8 cellular contexts compared by ENCODE assay signal in genomic region chrX:107776649-107777535, GRCh38. TPM values are rescaled to one million over a fixed set of nuclear protein-coding genes. Genes with fewer than 3 reads are reported as not detected.
DNase-seq lines count a peak whose midpoint lies in the region; ATAC-seq and TF ChIP-seq lines count a peak whose summit lies in the region.

No MANE protein-coding gene starts in this region.

- POLR2A ChIA-PET in GM10248 (lab: Yijun Ruan, JAX), result no interaction called here

- H3K4me1 Mint-ChIP-seq in type B pancreatic cell (ENCODE audit: unreplicated experiment), result peaks cover 8% of the 10 kb centered on the region

- peaks cover 16% of the 10 kb centered on the region for H3K27me3 ChIP-seq in adrenal gland

- ATAC-seq in HG02642 (IDR thresholded peaks at IDR 0.05; ENCODE audit: poor library complexity, unreplicated experiment) (peak; percentile 77), left cardiac atrium (peak; percentile 77 to 81)

- H3K36me3 Mint-ChIP-seq in type B pancreatic cell, result no peaks in the 10 kb centered on the region

- no peaks in the 10 kb centered on the region for H3K36me3 ChIP-seq in adrenal gland (replicated peaks in 1 of 2)

- no peaks in the 10 kb centered on the region for H3K9me3 Mint-ChIP-seq in type B pancreatic cell

- H3K9me3 ChIP-seq in adrenal gland (replicated peaks in 1 of 3), result no peaks in the 10 kb centered on the region

- H3K4me3 ChIP-seq in adrenal gland, result peak overlapping the region in 1 of 4 donors; percentile 69

- peak overlapping the region; percentile 12 for H3K27ac Mint-ChIP-seq in type B pancreatic cell

- peak overlapping the region; percentile 86 for H3K4me3 Mint-ChIP-seq in type B pancreatic cell

- DNase-seq in GM10248 (ENCODE audit: extremely low spot score) (peak; percentile 76), NCI-H1105 treated with DMSO at 0.1 percent for 48 hours (lab: John Stamatoyannopoulos, UW) (peak; percentile 74), SW 1271 (lab: John Stamatoyannopoulos, UW) (peak; percentile 32 to 61), adrenal gland (peak; percentile 82 to 96 (median 90)), left cardiac atrium (peak; percentile 85), posterior cingulate gyrus (peak; percentile 40 to 95 (median 72)), type B pancreatic cell (ENCODE audit: extremely low spot score, unreplicated experiment) (no peak)

- peaks cover 40% of the 10 kb centered on the region for H3K27me3 Mint-ChIP-seq in type B pancreatic cell

- peak overlapping the region in 4 of 5 donors; percentile 72 to 89 (median 80) for H3K27ac ChIP-seq in adrenal gland

- TF ChIP-seq CTCF in GM10248 (IDR thresholded peaks at IDR 0.05; ENCODE audit: control extremely low read depth, extremely low read depth, low read depth, missing control alignments) (peak; percentile 40), adrenal gland (IDR thresholded peaks at IDR 0.05) (peak; percentile 47 to 90 (median 84)), type B pancreatic cell (conservative IDR thresholded peaks at IDR 0.05) (peak; percentile 81)

- intact Hi-C loops in adrenal gland (cut with DNase I) (loop anchor here (5.0 to 10.0 kb wide), 4 partner anchors 60 to 112 kb away; no protein-coding TSS in a partner anchor), left cardiac atrium (cut with DNase I) (loop anchor here (2.0 to 5.0 kb wide), 3 partner anchors 60 to 118 kb away; no protein-coding TSS in a partner anchor), posterior cingulate gyrus (cut with DNase I) (loop anchor here (1.0 kb wide), 1 partner anchor 118 kb away; no protein-coding TSS in a partner anchor)

- peak in 1 of 2 donors; percentile 47 for TF ChIP-seq POLR2A in adrenal gland (IDR thresholded peaks at IDR 0.05)

- 4 to 16% (median 12%) methylated on average over 15 to 20 of the region's 20 CpGs for WGBS in adrenal gland, 4 donors

- CTCF ChIA-PET in GM10248 (lab: Yijun Ruan, JAX), result interaction anchor here (0.7 to 9.4 kb wide), 29 partner anchors 9 to 879 kb away, joined by 3 to 222 read pairs (median 4); partner anchors contain the start of genes PRPS1 and RIPPLY1

- H3K4me1 ChIP-seq in adrenal gland (replicated peaks in 1 of 2), result no peaks in the 10 kb centered on the region

RNA-seq across cellular contexts. Expression of gene NCBP2L, which starts 0.6 kb away (rescaled TPM):
- total RNA-seq in adrenal gland (1 to 10 TPM in 6 of 8 donors, under 1 TPM in 2; 0.26 to 3.5 (median 1.3) TPM), left cardiac atrium (not detected), type B pancreatic cell (ENCODE audit: low replicate concordance) (not detected in 2 replicates)
- 1 to 10 TPM in 1 of 3 donors, under 1 TPM in 2; 0.40 to 2.3 (median 0.91) TPM for polyA plus RNA-seq in adrenal gland

RNA-seq across cellular contexts. Expression of gene TSC22D3, which starts 1.3 kb away (rescaled TPM):
- 100 to 1,000 TPM; 191 to 474 (median 379) TPM for total RNA-seq in adrenal gland
- 100 to 1,000 TPM; 132 to 226 (median 146) TPM for polyA plus RNA-seq in adrenal gland
- 100 to 1,000 TPM in 1 of 2 donors, 10 to 100 TPM in 1; 56.2 to 119 TPM for total RNA-seq in left cardiac atrium
- 21.0 and 34.2 TPM in 2 replicates for total RNA-seq in type B pancreatic cell (ENCODE audit: low replicate concordance)

RNA-seq across cellular contexts. Expression of gene MID2, which starts 48.8 kb away (rescaled TPM):
- total RNA-seq in adrenal gland (10 to 100 TPM; 21.9 to 55.4 (median 41.8) TPM), left cardiac atrium (1 to 10 TPM; 7.5 to 8.5 TPM), type B pancreatic cell (ENCODE audit: low replicate concordance) (7.2 and 18.6 TPM in 2 replicates)
- polyA plus RNA-seq in adrenal gland, result 10 to 100 TPM in 1 of 3 donors, 1 to 10 TPM in 2; 3.5 to 18.1 (median 3.8) TPM
